Comparison of ENCODE assay signal across 28 cellular contexts in genomic region chr13:65456150-65456912, GRCh38.
DNase-seq lines count a peak whose midpoint lies in the region; ATAC-seq, FAIRE-seq and TF ChIP-seq lines count a peak whose summit lies in the region.
"Had no signal": no experiment of that assay in that cellular context is flagged by ENCODE, and none has a peak within 500 bp of the region (broad histone marks: within the 10 kb centered on the region; RNA-seq: fewer than 3 reads in every experiment).

No MANE protein-coding gene starts in this region.

- H3K9me3 ChIP-seq in PC-3 (ENCODE audit: low read length), result no peaks in the 10 kb centered on the region
- H3K9me3 ChIP-seq: esophagus squamous epithelium, MG63, Peyer's patch had no signal

- H3K4me1 ChIP-seq in PC-3 (ENCODE audit: insufficient read depth, low read length), result no peaks in the 10 kb centered on the region
- H3K4me1 ChIP-seq: esophagus squamous epithelium, Peyer's patch had no signal

- DNase-seq in NCI-H510A treated with DMSO at 0.1 percent for 48 hours (lab: John Stamatoyannopoulos, UW) (peak; percentile 1), NCI-H510A (lab: John Stamatoyannopoulos, UW) (no peak), NCI-H1105 treated with DMSO at 0.1 percent for 48 hours (lab: John Stamatoyannopoulos, UW) (peak; percentile 71), PC-3 (no peak), SKM-1 (lab: John Stamatoyannopoulos, UW; ENCODE audit: unreplicated experiment) (no peak), urothelium cell line (ENCODE audit: low spot score) (no peak), SW480 (ENCODE audit: low spot score) (no peak), osteocyte (ENCODE audit: extremely low spot score, unreplicated experiment) (no peak)
- DNase-seq: activated effector memory CD4-positive, alpha-beta T cell treated with anti-CD3 and anti-CD28 coated beads, Interleukin-2, amount 50 U/mL, for 16 hours; activated naive CD8-positive, alpha-beta T cell treated with anti-CD3 and anti-CD28 coated beads, Interleukin-2, amount 10 ng/mL, durations not matched to agents 7 days and 5 days; central memory CD4-positive, alpha-beta T cell; DND-41; esophagus squamous epithelium; foreskin melanocyte; GM23248; HFFc6; KBM-7; MG63; natural killer cell; NCI-H1436; NCI-H2227 treated with DMSO at 0.1 percent for 48 hours; NK-92 treated with Interleukin-12 subunit alpha and Interleukin-12 subunit beta, amount 100 ng/mL, for 24 hours; Peyer's patch; stimulated activated naive CD8-positive, alpha-beta T cell treated with anti-CD3 and anti-CD28 coated beads, Interleukin-15, amount 100 ng/mL, for 72 hours; T-helper 2 cell had no signal

- H3K4me1 Mint-ChIP-seq in osteocyte (ENCODE audit: unreplicated experiment), result no peaks in the 10 kb centered on the region
- H3K4me1 Mint-ChIP-seq: activated naive CD8-positive, alpha-beta T cell treated with anti-CD3 and anti-CD28 coated beads, Interleukin-2, amount 10 ng/mL, durations not matched to agents 7 days and 5 days; natural killer cell; stimulated activated naive CD8-positive, alpha-beta T cell treated with anti-CD3 and anti-CD28 coated beads, Interleukin-15, amount 100 ng/mL, for 72 hours had no signal

- H2AFZ ChIP-seq in PC-3 (ENCODE audit: low read length), result no peak overlapping the region
- H2AFZ ChIP-seq: GM23248 had no signal

- no peaks in the 10 kb centered on the region for H3K36me3 Mint-ChIP-seq in osteocyte (ENCODE audit: unreplicated experiment)
- H3K36me3 Mint-ChIP-seq: activated naive CD8-positive, alpha-beta T cell treated with anti-CD3 and anti-CD28 coated beads, Interleukin-2, amount 10 ng/mL, durations not matched to agents 7 days and 5 days; natural killer cell had no signal

- H3K4me2 ChIP-seq in PC-3 (ENCODE audit: low read length), result no peak overlapping the region

- H3K36me3 ChIP-seq in PC-3 (ENCODE audit: low read depth, low read length), result no peaks in the 10 kb centered on the region
- H3K36me3 ChIP-seq: esophagus squamous epithelium, MG63, Peyer's patch had no signal

- no peak overlapping the region for H3K4me3 ChIP-seq in PC-3 (ENCODE audit: low read length)
- H3K4me3 ChIP-seq: esophagus squamous epithelium, GM23248, lung, MG63, Peyer's patch had no signal

- no peak overlapping the region for H3K27ac Mint-ChIP-seq in osteocyte (ENCODE audit: unreplicated experiment)
- H3K27ac Mint-ChIP-seq: activated naive CD8-positive, alpha-beta T cell treated with anti-CD3 and anti-CD28 coated beads, Interleukin-2, amount 10 ng/mL, durations not matched to agents 7 days and 5 days; HFFc6; natural killer cell; stimulated activated naive CD8-positive, alpha-beta T cell treated with anti-CD3 and anti-CD28 coated beads, Interleukin-15, amount 100 ng/mL, for 72 hours had no signal

- intact Hi-C loops in PC-3 (cut with micrococcal nuclease), result no loop called here

- H3K9me2 ChIP-seq in PC-3 (replicated peaks; ENCODE audit: low read length), result no peaks in the 10 kb centered on the region

- no peak overlapping the region for H3K27ac ChIP-seq in PC-3 (ENCODE audit: low read length)
- H3K27ac ChIP-seq: esophagus squamous epithelium, GM23248, Peyer's patch had no signal

- H3K9ac ChIP-seq in PC-3 (ENCODE audit: low read length), result no peak overlapping the region
- H3K9ac ChIP-seq: GM23248 had no signal

- H3K79me2 ChIP-seq in PC-3 (ENCODE audit: low read length), result no peaks in the 10 kb centered on the region

- no peaks in the 10 kb centered on the region for H3K27me3 ChIP-seq in PC-3 (ENCODE audit: low read length)
- H3K27me3 ChIP-seq: esophagus squamous epithelium, MG63, Peyer's patch had no signal

- H3K27me3 Mint-ChIP-seq in osteocyte (ENCODE audit: unreplicated experiment), result no peaks in the 10 kb centered on the region
- H3K27me3 Mint-ChIP-seq: activated naive CD8-positive, alpha-beta T cell treated with anti-CD3 and anti-CD28 coated beads, Interleukin-2, amount 10 ng/mL, durations not matched to agents 7 days and 5 days; stimulated activated naive CD8-positive, alpha-beta T cell treated with anti-CD3 and anti-CD28 coated beads, Interleukin-15, amount 100 ng/mL, for 72 hours had no signal

- no peaks in the 10 kb centered on the region for H4K20me1 ChIP-seq in PC-3 (ENCODE audit: low read length)

- no TSS peak for BruUV-seq in PC-3 (replicated peaks; lab: Mats Ljungman, UMichigan)

- no peak overlapping the region for H3K4me3 Mint-ChIP-seq in osteocyte (ENCODE audit: unreplicated experiment)
- H3K4me3 Mint-ChIP-seq: activated naive CD8-positive, alpha-beta T cell treated with anti-CD3 and anti-CD28 coated beads, Interleukin-2, amount 10 ng/mL, durations not matched to agents 7 days and 5 days; HFFc6; natural killer cell; stimulated activated naive CD8-positive, alpha-beta T cell treated with anti-CD3 and anti-CD28 coated beads, Interleukin-15, amount 100 ng/mL, for 72 hours had no signal

- no peaks in the 10 kb centered on the region for H3F3A ChIP-seq in PC-3 (ENCODE audit: low read length, unreplicated experiment)

- CTCF ChIA-PET in PC-3 (lab: Charles Lee), result no interaction called here

- FAIRE-seq in urothelium cell line (lab: Jason Lieb, UNC), result no peak
- FAIRE-seq: astrocyte, HTR-8/SVneo had no signal

- no peaks in the 10 kb centered on the region for H3K9me3 Mint-ChIP-seq in osteocyte (ENCODE audit: unreplicated experiment)
- H3K9me3 Mint-ChIP-seq: HFFc6 had no signal

- peak; percentile 57 for ATAC-seq in PC-3
- ATAC-seq: natural killer cell; stimulated activated naive CD8-positive, alpha-beta T cell treated with anti-CD3 and anti-CD28 coated beads, Interleukin-15, amount 100 ng/mL, for 72 hours had no signal

- POLR2A ChIA-PET in PC-3 (lab: Charles Lee; ENCODE audit: unreplicated experiment), result no interaction called here

- TF ChIP-seq CTCF in PC-3 (conservative IDR thresholded peaks at IDR 0.05; ENCODE audit: low read depth, low read length) (no peak), osteocyte (IDR thresholded peaks at IDR 0.05) (no peak)

Comparison
In these comparisons a context has a peak if more than half of its experiments do, and no peak if none do; other contexts are left out.
1. DNase-seq: peak in NCI-H510A treated with DMSO at 0.1 percent for 48 hours (single experiment) and NCI-H1105 treated with DMSO at 0.1 percent for 48 hours (single experiment); none in NCI-H510A (single experiment), PC-3 (single experiment), SKM-1 (single experiment), urothelium cell line (single experiment), SW480 (single experiment) and osteocyte (single experiment).